Comparison of ENCODE assay signal across 12 cellular contexts in the genomic region with DNA sequence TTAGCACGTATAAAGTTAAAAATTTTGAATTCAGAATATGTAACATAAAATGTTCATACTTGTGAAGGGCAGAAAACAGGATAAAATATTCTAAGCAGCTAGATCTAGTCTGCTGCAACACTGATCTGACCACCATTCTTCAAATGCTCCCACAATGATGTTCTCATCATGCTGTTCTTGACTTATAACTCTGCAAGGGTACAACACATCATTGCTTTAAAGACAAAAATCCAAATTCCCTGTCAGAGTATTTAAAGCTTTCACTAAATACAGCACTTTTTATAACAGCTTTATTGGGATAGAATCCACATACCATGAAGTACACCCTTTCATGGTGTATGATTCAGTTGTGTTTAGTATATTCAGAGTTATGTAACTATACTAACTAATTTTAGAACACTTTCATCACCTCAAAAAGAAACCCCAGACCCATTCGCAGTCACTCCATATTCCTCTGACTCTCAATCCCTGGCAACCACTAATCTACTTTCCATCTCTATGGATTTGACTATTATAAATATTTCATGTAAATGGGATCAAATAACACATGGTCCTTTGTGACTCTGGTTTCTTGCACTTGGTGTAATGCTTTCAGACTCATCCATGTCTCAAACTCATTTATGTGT. TPM values are rescaled to one million over a fixed set of nuclear protein-coding genes. Genes with fewer than 3 reads are reported as not detected.
DNase-seq lines count a peak whose midpoint lies in the region; ATAC-seq, FAIRE-seq and TF ChIP-seq lines count a peak whose summit lies in the region.
"Had no signal": no experiment of that assay in that cellular context is flagged by ENCODE, and none has a peak within 500 bp of the region (broad histone marks: within the 10 kb centered on the region; RNA-seq: fewer than 3 reads in every experiment).

No MANE protein-coding gene starts in this region.

- FAIRE-seq in astrocyte (lab: Jason Lieb, UNC) = peak; percentile 41

- peak overlapping the region; percentile 7 for H3K9ac ChIP-seq in astrocyte (ENCODE audit: low read length)

- H3K4me3 Mint-ChIP-seq in astrocyte (ENCODE audit: unreplicated experiment) = no peak overlapping the region
- no peak overlapping the region for H3K4me3 Mint-ChIP-seq in stimulated activated effector memory CD8-positive, alpha-beta T cell treated with anti-CD3 and anti-CD28 coated beads, Interleukin-12 subunit alpha, Interleukin-12 subunit beta, amount 100 ng/mL, for 72 hours
- H3K4me3 Mint-ChIP-seq: activated CD8-positive, alpha-beta memory T cell treated with anti-CD3 and anti-CD28 coated beads, Interleukin-2, amount 10 ng/mL, durations not matched to agents 7 days and 5 days; immature natural killer cell had no signal

- H3K4me2 ChIP-seq in astrocyte (ENCODE audit: low read length) = no peak overlapping the region

- H3K27ac ChIP-seq in astrocyte (ENCODE audit: low read depth, low read length) (peak overlapping the region; percentile 35), right atrium auricular region (peak overlapping the region; percentile 28 to 70), stomach (peak overlapping the region in 4 of 5 donors; percentile 24 to 72 (median 55))

- H3K9me3 ChIP-seq in astrocyte (ENCODE audit: insufficient read depth, low read depth, low read length) (no peaks in the 10 kb centered on the region), right atrium auricular region (no peaks in the 10 kb centered on the region), stomach (no peaks in the 10 kb centered on the region)

- peaks cover 26% of the 10 kb centered on the region for H4K20me1 ChIP-seq in astrocyte (ENCODE audit: insufficient read depth, low read length)

- TF ChIP-seq CTCF in astrocyte (IDR thresholded peaks at IDR 0.05; ENCODE audit: insufficient read depth, low read depth, low read length) = no peak
- no peak for TF ChIP-seq CTCF in right atrium auricular region (IDR thresholded peaks at IDR 0.05)
- TF ChIP-seq CTCF in stomach (IDR thresholded peaks at IDR 0.05) = no peak

- H2AFZ ChIP-seq in astrocyte (ENCODE audit: low read depth, low read length) = no peak overlapping the region

- H3K27ac Mint-ChIP-seq in astrocyte (ENCODE audit: unreplicated experiment) = no peak overlapping the region
- no peak overlapping the region for H3K27ac Mint-ChIP-seq in stimulated activated effector memory CD8-positive, alpha-beta T cell treated with anti-CD3 and anti-CD28 coated beads, Interleukin-12 subunit alpha, Interleukin-12 subunit beta, amount 100 ng/mL, for 72 hours
- H3K27ac Mint-ChIP-seq: activated CD8-positive, alpha-beta memory T cell treated with anti-CD3 and anti-CD28 coated beads, Interleukin-2, amount 10 ng/mL, durations not matched to agents 7 days and 5 days had no signal

- H3K4me1 Mint-ChIP-seq in astrocyte (ENCODE audit: low read depth, unreplicated experiment) = peaks cover 42% of the 10 kb centered on the region
- peaks cover 29% of the 10 kb centered on the region for H3K4me1 Mint-ChIP-seq in stimulated activated effector memory CD8-positive, alpha-beta T cell treated with anti-CD3 and anti-CD28 coated beads, Interleukin-12 subunit alpha, Interleukin-12 subunit beta, amount 100 ng/mL, for 72 hours

- peak; percentile 9 for DNase-seq in M059J (ENCODE audit: low read depth)
- DNase-seq in astrocyte (ENCODE audit: low read depth) = peak; percentile 39
- no peak for DNase-seq in right atrium auricular region (ENCODE audit: low spot score)
- DNase-seq in stomach = no peak
- DNase-seq in midbrain (lab: John Stamatoyannopoulos, UW) = no peak
- no peak for DNase-seq in COLO829 (ENCODE audit: low spot score)
- no peak for DNase-seq in stimulated activated effector memory CD8-positive, alpha-beta T cell treated with anti-CD3 and anti-CD28 coated beads, Interleukin-12 subunit alpha, Interleukin-12 subunit beta, amount 100 ng/mL, for 72 hours (ENCODE audit: low spot score in 2 of 2)
- DNase-seq in globus pallidus (ENCODE audit: low spot score) = no peak
- DNase-seq: activated CD8-positive, alpha-beta memory T cell treated with anti-CD3 and anti-CD28 coated beads, Interleukin-2, amount 10 ng/mL, durations not matched to agents 7 days and 5 days; H7; immature natural killer cell; NCI-H1417 treated with DMSO at 0.1 percent for 48 hours had no signal

- intact Hi-C loops in stomach (cut with DNase I; ENCODE audit: low total_unique reads) = no loop called here

- peaks cover 6% of the 10 kb centered on the region for H3K36me3 Mint-ChIP-seq in astrocyte (ENCODE audit: low read depth, unreplicated experiment)
- H3K36me3 Mint-ChIP-seq in stimulated activated effector memory CD8-positive, alpha-beta T cell treated with anti-CD3 and anti-CD28 coated beads, Interleukin-12 subunit alpha, Interleukin-12 subunit beta, amount 100 ng/mL, for 72 hours = no peaks in the 10 kb centered on the region

- H3K36me3 ChIP-seq in astrocyte (ENCODE audit: insufficient read depth, low read length) (no peaks in the 10 kb centered on the region), right atrium auricular region (no peaks in the 10 kb centered on the region), stomach (peaks cover 0 to 9% (median 8%) of the 10 kb centered on the region in 4 donors)

- no peak for TF ChIP-seq EP300 in stomach (IDR thresholded peaks at IDR 0.05)

- H3K4me1 ChIP-seq in astrocyte (ENCODE audit: insufficient read depth, low read length) (peaks cover 22% of the 10 kb centered on the region), right atrium auricular region (peaks cover 0 to 57% of the 10 kb centered on the region in 2 donors), stomach (peaks cover 9 to 64% (median 40%) of the 10 kb centered on the region in 4 donors)

- no peaks in the 10 kb centered on the region for H3K27me3 Mint-ChIP-seq in astrocyte (ENCODE audit: low read depth, unreplicated experiment)
- H3K27me3 Mint-ChIP-seq: activated CD8-positive, alpha-beta memory T cell treated with anti-CD3 and anti-CD28 coated beads, Interleukin-2, amount 10 ng/mL, durations not matched to agents 7 days and 5 days had no signal

- 30 to 48% (median 44%) methylated on average over 2 of the region's 2 CpGs for WGBS in stomach, 5 donors

- no peak overlapping the region for H3K4me3 ChIP-seq in astrocyte (ENCODE audit: insufficient read depth, low read depth, low read length)
- H3K4me3 ChIP-seq in right atrium auricular region = no peak overlapping the region
- no peak overlapping the region for H3K4me3 ChIP-seq in stomach

- H3K27me3 ChIP-seq in astrocyte (ENCODE audit: insufficient read depth, low read length) (no peaks in the 10 kb centered on the region), right atrium auricular region (no peaks in the 10 kb centered on the region), stomach (no peaks in the 10 kb centered on the region)

- no peak for TF ChIP-seq POLR2A in stomach (IDR thresholded peaks at IDR 0.05)

- no peak for ATAC-seq in stimulated activated effector memory CD8-positive, alpha-beta T cell treated with anti-CD3 and anti-CD28 coated beads, Interleukin-12 subunit alpha, Interleukin-12 subunit beta, amount 100 ng/mL, for 72 hours
- ATAC-seq: activated CD8-positive, alpha-beta memory T cell treated with anti-CD3 and anti-CD28 coated beads, Interleukin-2, amount 10 ng/mL, durations not matched to agents 7 days and 5 days had no signal

- peaks cover 93% of the 10 kb centered on the region for H3K79me2 ChIP-seq in astrocyte (ENCODE audit: insufficient read depth, low read length)

- H3K9me3 Mint-ChIP-seq in astrocyte (ENCODE audit: unreplicated experiment) = no peaks in the 10 kb centered on the region
- H3K9me3 Mint-ChIP-seq in stimulated activated effector memory CD8-positive, alpha-beta T cell treated with anti-CD3 and anti-CD28 coated beads, Interleukin-12 subunit alpha, Interleukin-12 subunit beta, amount 100 ng/mL, for 72 hours = no peaks in the 10 kb centered on the region
- H3K9me3 Mint-ChIP-seq: immature natural killer cell had no signal

RNA-seq across cellular contexts. Expression of a gene that starts 56.4 kb away (rescaled TPM):
- 12.6 and 21.0 TPM in 2 replicates for total RNA-seq in M059J (2014; rRNA removed; shearing (Covaris generic))
- total RNA-seq in astrocyte (49.3 and 58.1 TPM in 2 replicates), right atrium auricular region (10 to 100 TPM; 26.2 to 28.9 TPM), stomach (100 to 1,000 TPM in 2 of 5 donors, 10 to 100 TPM in 3; 86.4 to 166 (median 95.1) TPM)
- 10 to 100 TPM; 13.5 to 20.0 (median 15.5) TPM for polyA plus RNA-seq in stomach

Comparison
In these comparisons a context has a peak if more than half of its experiments do, and no peak if none do; other contexts are left out.
1. DNase-seq: peak in M059J (single experiment) and astrocyte (single experiment); none in right atrium auricular region (single experiment), stomach (single experiment), midbrain (single experiment), COLO829 (single experiment), stimulated activated effector memory CD8-positive, alpha-beta T cell treated with anti-CD3 and anti-CD28 coated beads, Interleukin-12 subunit alpha, Interleukin-12 subunit beta, amount 100 ng/mL, for 72 hours (0 of 2) and globus pallidus (single experiment).
2. Peak in every context shown above with its lines, with median percentiles within 50 percentile points of each other: H3K27ac ChIP-seq.